Comparison of ENCODE assay signal across 8 cellular contexts in genomic region chr1:155974208-155975165, GRCh38. TPM values are rescaled to one million over a fixed set of nuclear protein-coding genes. Genes with fewer than 3 reads are reported as not detected.
DNase-seq lines count a peak whose midpoint lies in the region; ATAC-seq, FAIRE-seq and TF ChIP-seq lines count a peak whose summit lies in the region.

No MANE protein-coding gene starts in this region.

- CTCF ChIA-PET in A549 (lab: Yijun Ruan, JAX), result interaction anchor here (0.5 to 24.7 kb wide), 12 partner anchors 9 to 122 kb away, joined by 3 to 423 read pairs (median 4); partner anchors contain the start of genes RXFP4 and UBQLN4

- no peak overlapping the region; the same call in 2 of the 3 replicates for H3K4me3 ChIP-seq in A549
- peak overlapping the region; percentile 96 for H3K4me3 ChIP-seq in Jurkat, Clone E6-1 (ENCODE audit: low read length)
- H3K4me3 ChIP-seq in lower lobe of right lung, result peak overlapping the region; percentile 94

- POLR2A ChIA-PET in A549 (lab: Yijun Ruan, JAX), result interaction anchor here (0.5 to 1.3 kb wide), 4 partner anchors 9 to 220 kb away, joined by 3 to 8 read pairs (median 4); no protein-coding TSS in a partner anchor

- H3K27ac ChIP-seq in A549 (peak overlapping the region in 1 of 2 experiments; percentile 99; a peak in 3 of 6 replicates), angular gyrus (ENCODE audit: low read depth, low read length) (peak overlapping the region; percentile 94), lower lobe of right lung (peak overlapping the region; percentile 93)

- no peak for TF ChIP-seq EP300 in A549 (IDR thresholded peaks at IDR 0.05)

- H3K4me1 Mint-ChIP-seq in type B pancreatic cell (ENCODE audit: unreplicated experiment), result peaks cover 67% of the 10 kb centered on the region

- intact Hi-C loops in lower lobe of right lung (cut with DNase I), result no loop called here

- H3K36me3 ChIP-seq in lower lobe of right lung, result peaks cover 15% of the 10 kb centered on the region

- ATAC-seq in A549 (no peak), lower lobe of right lung (no peak), HG02798 (IDR thresholded peaks at IDR 0.05; ENCODE audit: poor library complexity, unreplicated experiment) (no peak)

- H3K9me3 Mint-ChIP-seq in type B pancreatic cell, result no peaks in the 10 kb centered on the region

- DNase-seq in A549 (ENCODE audit: low read depth in 1 of 2, low spot score in 1 of 2) (no peak), lower lobe of right lung (no peak), type B pancreatic cell (ENCODE audit: extremely low spot score, unreplicated experiment) (no peak), LoVo (ENCODE audit: low spot score) (no peak), D721Med (ENCODE audit: insufficient read length, low spot score) (no peak)
- DNase-seq in Jurkat, Clone E6-1 (ENCODE audit: low read depth, low spot score), result no peak

- TF ChIP-seq RAD21 in A549 (conservative IDR thresholded peaks at IDR 0.05 in 1 of 2, IDR thresholded peaks at IDR 0.05 in 1 of 2), result no peak

- H3K9me3 ChIP-seq in A549 (no peaks in the 10 kb centered on the region), lower lobe of right lung (no peaks in the 10 kb centered on the region)

- no peak for TF ChIP-seq POLR2A in A549 (IDR thresholded peaks at IDR 0.05; ENCODE audit: low read length)

- no peaks in the 10 kb centered on the region for H3K27me3 Mint-ChIP-seq in type B pancreatic cell

- peak overlapping the region; percentile 91 for H3K4me3 Mint-ChIP-seq in type B pancreatic cell

- WGBS in A549 (ENCODE audit: missing lambda C conversion rate), result 79% methylated on average over 15 of the region's 15 CpGs

- no peaks in the 10 kb centered on the region for H3K27me3 ChIP-seq in lower lobe of right lung (ENCODE audit: low read depth)

- H3K27ac Mint-ChIP-seq in type B pancreatic cell, result peak overlapping the region; percentile 90

- TF ChIP-seq CTCF in A549 (IDR thresholded peaks at IDR 0.05) (no peak), lower lobe of right lung (IDR thresholded peaks at IDR 0.05) (no peak), type B pancreatic cell (conservative IDR thresholded peaks at IDR 0.05) (no peak), D721Med (IDR thresholded peaks at IDR 0.05; ENCODE audit: insufficient read depth, missing control alignments) (no peak)

- peak overlapping the region; percentile 93 for H3K4me2 ChIP-seq in A549

- FAIRE-seq in A549 (lab: Jason Lieb, UNC), result no peak
- no peak for FAIRE-seq in D721Med (lab: Jason Lieb, UNC)

- H3K4me1 ChIP-seq in A549 (peaks cover 73% of the 10 kb centered on the region), lower lobe of right lung (peaks cover 76% of the 10 kb centered on the region)

- no peaks in the 10 kb centered on the region for H3K36me3 Mint-ChIP-seq in type B pancreatic cell

TF ChIP-seq in A549, 52 proteins besides CTCF, POLR2A, EP300 and RAD21:
- TF ChIP-seq FOXS1 (CRISPR knock-in tag; IDR thresholded peaks at IDR 0.05), result no peak
- no peak for TF ChIP-seq ZSCAN20 (CRISPR knock-in tag; IDR thresholded peaks at IDR 0.05)
- TF ChIP-seq SMC3 (IDR thresholded peaks at IDR 0.05), result no peak
- TF ChIP-seq CEBPB (IDR thresholded peaks at IDR 0.05), result no peak
- no peak for TF ChIP-seq RARB (CRISPR knock-in tag; IDR thresholded peaks at IDR 0.05)
- TF ChIP-seq PHF8 (IDR thresholded peaks at IDR 0.05; ENCODE audit: borderline replicate concordance, low read depth), result no peak
- no peak for TF ChIP-seq MAFK (IDR thresholded peaks at IDR 0.05; ENCODE audit: partially characterized antibody)
- no peak for TF ChIP-seq RNF2 (IDR thresholded peaks at IDR 0.05; ENCODE audit: borderline replicate concordance, low read depth)
- no peak for TF ChIP-seq POLR2AphosphoS2 (conservative IDR thresholded peaks at IDR 0.05; ENCODE audit: low read length)
- TF ChIP-seq TFCP2L1 (CRISPR knock-in tag; IDR thresholded peaks at IDR 0.05), result no peak
- TF ChIP-seq NR3C1 (IDR thresholded peaks at IDR 0.05), result no peak
- TF ChIP-seq MAX (IDR thresholded peaks at IDR 0.05), result no peak
- TF ChIP-seq CBX8 (IDR thresholded peaks at IDR 0.05), result no peak
- TF ChIP-seq PBX3 (IDR thresholded peaks at IDR 0.05), result no peak
- no peak for TF ChIP-seq TP53 (CRISPR knock-in tag; IDR thresholded peaks at IDR 0.05)
- TF ChIP-seq RFX5 (IDR thresholded peaks at IDR 0.05), result no peak
- no peak for TF ChIP-seq NFE2L2 (conservative IDR thresholded peaks at IDR 0.05; ENCODE audit: low read length)
TF ChIP-seq in A549: peak in this region for 0.

RNA-seq across cellular contexts. Expression of gene ARHGEF2, which starts 3.9 kb away (rescaled TPM):
- polyA plus RNA-seq in A549 (2011; rRNA removed) (67.4 and 69.1 TPM in 2 replicates), A549 (2017; fragmentation: RNase III; extraction: RNeasy Plus Mini Kit Qiagen cat#74134 plus additional on column Dnase treatment) (21.3 to 21.5 TPM (median 21.5 TPM) in 3 replicates)
- polyA plus RNA-seq in A549 (2012; cell fraction: cytosol; rRNA removed), result 22.8 and 23.2 TPM in 2 replicates
- 66.0 and 69.8 TPM in 2 replicates for polyA plus RNA-seq in A549 (2012; cell fraction: nucleus; rRNA removed)
- 84.0 and 96.7 TPM in 2 replicates for polyA minus RNA-seq in A549 (2011; rRNA and poly(A)+ RNA removed)
- polyA plus RNA-seq in Jurkat, Clone E6-1 (2012; ENCODE audit: insufficient read depth, insufficient read length), result 159 TPM
- total RNA-seq in lower lobe of right lung (252 TPM), type B pancreatic cell (ENCODE audit: low replicate concordance) (46.4 and 80.6 TPM in 2 replicates)

RNA-seq across cellular contexts. Expression of gene RXFP4, which starts 33.0 kb away (rescaled TPM):
- 0.12 TPM in 1 of 2 replicates, not detected in the other for polyA plus RNA-seq in A549 (2011; rRNA removed)
- polyA plus RNA-seq in A549 (2012; cell fraction: cytosol; rRNA removed), result 0.03 and 0.05 TPM in 2 replicates
- polyA plus RNA-seq in A549 (2012; cell fraction: nucleus; rRNA removed), result 0.07 TPM in 1 of 2 replicates, not detected in the other
- polyA plus RNA-seq in A549 (2017; fragmentation: RNase III; extraction: RNeasy Plus Mini Kit Qiagen cat#74134 plus additional on column Dnase treatment), result 0.06 TPM in 1 of 3 replicates, not detected in the others
- polyA minus RNA-seq in A549 (2011; rRNA and poly(A)+ RNA removed), result not detected in 2 replicates
- not detected for polyA plus RNA-seq in Jurkat, Clone E6-1 (2012; ENCODE audit: insufficient read depth, insufficient read length)
- total RNA-seq in lower lobe of right lung, result not detected
- not detected in 2 replicates for total RNA-seq in type B pancreatic cell (ENCODE audit: low replicate concordance)

RNA-seq across cellular contexts. Expression of gene KHDC4, which starts 40.3 kb away (rescaled TPM):
- polyA plus RNA-seq in A549 (2011; rRNA removed) (69.9 and 72.3 TPM in 2 replicates), A549 (2017; fragmentation: RNase III; extraction: RNeasy Plus Mini Kit Qiagen cat#74134 plus additional on column Dnase treatment) (35.7 to 37.9 TPM (median 37.7 TPM) in 3 replicates)
- polyA plus RNA-seq in A549 (2012; cell fraction: cytosol; rRNA removed), result 22.6 and 30.2 TPM in 2 replicates
- 52.1 and 67.4 TPM in 2 replicates for polyA plus RNA-seq in A549 (2012; cell fraction: nucleus; rRNA removed)
- 58.0 and 90.2 TPM in 2 replicates for polyA minus RNA-seq in A549 (2011; rRNA and poly(A)+ RNA removed)
- polyA plus RNA-seq in Jurkat, Clone E6-1 (2012; ENCODE audit: insufficient read depth, insufficient read length), result 62.7 TPM
- total RNA-seq in lower lobe of right lung (42.8 TPM), type B pancreatic cell (ENCODE audit: low replicate concordance) (42.5 and 57.8 TPM in 2 replicates)

RNA-seq across cellular contexts. Expression of gene SSR2, which starts 46.3 kb away (rescaled TPM):
- 382 and 581 TPM in 2 replicates for polyA plus RNA-seq in A549 (2011; rRNA removed)
- 298 and 314 TPM in 2 replicates for polyA plus RNA-seq in A549 (2012; cell fraction: cytosol; rRNA removed)
- polyA plus RNA-seq in A549 (2012; cell fraction: nucleus; rRNA removed), result 230 and 535 TPM in 2 replicates
- polyA plus RNA-seq in A549 (2017; fragmentation: RNase III; extraction: RNeasy Plus Mini Kit Qiagen cat#74134 plus additional on column Dnase treatment), result 255 to 266 TPM (median 261 TPM) in 3 replicates
- 225 and 325 TPM in 2 replicates for polyA minus RNA-seq in A549 (2011; rRNA and poly(A)+ RNA removed)
- polyA plus RNA-seq in Jurkat, Clone E6-1 (2012; ENCODE audit: insufficient read depth, insufficient read length), result 195 TPM
- 207 TPM for total RNA-seq in lower lobe of right lung
- 223 and 248 TPM in 2 replicates for total RNA-seq in type B pancreatic cell (ENCODE audit: low replicate concordance)
